Comparison of ENCODE assay signal across 8 cellular contexts in genomic region chr18:2657788-2658458, GRCh38. TPM values are rescaled to one million over a fixed set of nuclear protein-coding genes. Genes with fewer than 3 reads are reported as not detected.
DNase-seq lines count a peak whose midpoint lies in the region; ATAC-seq and TF ChIP-seq lines count a peak whose summit lies in the region.

No MANE protein-coding gene starts in this region.

- no peaks in the 10 kb centered on the region for H3K36me3 ChIP-seq in transverse colon

- no peak for TF ChIP-seq EP300 in transverse colon (IDR thresholded peaks at IDR 0.05; ENCODE audit: low read depth)

- no peaks in the 10 kb centered on the region for H3K9me3 Mint-ChIP-seq in activated naive CD8-positive, alpha-beta T cell treated with anti-CD3 and anti-CD28 coated beads, Interleukin-2, amount 50 U/mL, for 24 hours

- DNase-seq in EH (ENCODE audit: low read depth), result peak; percentile 85
- peak; percentile 89 for DNase-seq in LoVo (ENCODE audit: low spot score)
- DNase-seq in activated naive CD8-positive, alpha-beta T cell treated with anti-CD3 and anti-CD28 coated beads, Interleukin-2, amount 50 U/mL, for 24 hours, result no peak
- DNase-seq in left colon, result no peak
- no peak for DNase-seq in transverse colon
- no peak for DNase-seq in DMS79 treated with DMSO at 0.1 percent for 48 hours (lab: John Stamatoyannopoulos, UW)

- peaks cover 27% of the 10 kb centered on the region for H3K36me3 Mint-ChIP-seq in activated naive CD8-positive, alpha-beta T cell treated with anti-CD3 and anti-CD28 coated beads, Interleukin-2, amount 50 U/mL, for 24 hours (ENCODE audit: low read depth)

- no peak for TF ChIP-seq CTCF in transverse colon (IDR thresholded peaks at IDR 0.05)

- peak overlapping the region; percentile 88 for H3K4me3 Mint-ChIP-seq in activated naive CD8-positive, alpha-beta T cell treated with anti-CD3 and anti-CD28 coated beads, Interleukin-2, amount 50 U/mL, for 24 hours

- 15 to 18% methylated on average over 11 to 12 of the region's 12 CpGs for whole genome bisulfite sequencing in transverse colon (ENCODE audit: low coverage in 1 of 2), 2 donors

- H3K27ac ChIP-seq in transverse colon, result peak overlapping the region; percentile 95 to 99 (median 98)

- peak; percentile 42 for TF ChIP-seq POLR2A in transverse colon (IDR thresholded peaks at IDR 0.05)

- intact Hi-C loops in left colon (cut with DNase I, micrococcal nuclease) (loop anchor here in 1 of 2 donors (10.0 kb wide), 1 partner anchor 83 kb away; the partner anchor contains the start of genes METTL4 and NDC80), transverse colon (cut with DNase I; ENCODE audit: low total_unique reads) (loop anchor here (10.0 kb wide), 1 partner anchor 83 kb away; the partner anchor contains the start of genes METTL4 and NDC80)

- H3K4me1 Mint-ChIP-seq in activated naive CD8-positive, alpha-beta T cell treated with anti-CD3 and anti-CD28 coated beads, Interleukin-2, amount 50 U/mL, for 24 hours, result peaks cover 50% of the 10 kb centered on the region

- H3K4me1 ChIP-seq in transverse colon, result peaks cover 12 to 46% (median 31%) of the 10 kb centered on the region in 4 donors

- H3K27ac Mint-ChIP-seq in activated naive CD8-positive, alpha-beta T cell treated with anti-CD3 and anti-CD28 coated beads, Interleukin-2, amount 50 U/mL, for 24 hours, result peak overlapping the region; percentile 93

- no peaks in the 10 kb centered on the region for H3K27me3 Mint-ChIP-seq in activated naive CD8-positive, alpha-beta T cell treated with anti-CD3 and anti-CD28 coated beads, Interleukin-2, amount 50 U/mL, for 24 hours

- peak overlapping the region; percentile 7 to 87 (median 40) for H3K4me3 ChIP-seq in transverse colon

- ATAC-seq in activated naive CD8-positive, alpha-beta T cell treated with anti-CD3 and anti-CD28 coated beads, Interleukin-2, amount 50 U/mL, for 24 hours, result no peak
- peak; percentile 57 for ATAC-seq in left colon
- no peak for ATAC-seq in HG02610 (IDR thresholded peaks at IDR 0.05; ENCODE audit: unreplicated experiment)
- no peak for ATAC-seq in activated CD4-positive, CD25-positive, alpha-beta regulatory T cell treated with anti-CD3 and anti-CD28 coated beads, Interleukin-2, amount 50 U/mL, for 24 hours

- no peaks in the 10 kb centered on the region for H3K27me3 ChIP-seq in transverse colon

- in situ Hi-C loops in transverse colon (cut with MboI; ENCODE audit: low pct_ligation_motif_present in 1 of 4, low pct_unique_long_range_greater_than_20kb in 1 of 4, low sequenced_read_pairs in 3 of 4), result loop anchor here in 2 of 4 donors (10.0 kb wide), 2 partner anchors 83 to 93 kb away; partner anchors contain the start of genes METTL4 (in 1 of the 2) and NDC80 (in 1 of the 2)

- H3K9me3 ChIP-seq in transverse colon, result no peaks in the 10 kb centered on the region

RNA-seq across cellular contexts. Expression of gene SMCHD1, which starts 2.4 kb away (rescaled TPM):
- total RNA-seq in left colon (10 to 100 TPM; 46.5 to 62.0 TPM), transverse colon (100 to 1,000 TPM in 3 of 4 donors, 10 to 100 TPM in 1; 41.0 to 179 (median 136) TPM)

Comparison
In these comparisons a context has a peak if more than half of its experiments do, and no peak if none do; other contexts are left out.
1. DNase-seq: peak in EH (single experiment) and LoVo (single experiment); none in activated naive CD8-positive, alpha-beta T cell treated with anti-CD3 and anti-CD28 coated beads, Interleukin-2, amount 50 U/mL, for 24 hours (single experiment), left colon (0 of 2), transverse colon (single experiment) and DMS79 treated with DMSO at 0.1 percent for 48 hours (single experiment).